Comparison of ENCODE assay signal across 17 cellular contexts in the genomic region with DNA sequence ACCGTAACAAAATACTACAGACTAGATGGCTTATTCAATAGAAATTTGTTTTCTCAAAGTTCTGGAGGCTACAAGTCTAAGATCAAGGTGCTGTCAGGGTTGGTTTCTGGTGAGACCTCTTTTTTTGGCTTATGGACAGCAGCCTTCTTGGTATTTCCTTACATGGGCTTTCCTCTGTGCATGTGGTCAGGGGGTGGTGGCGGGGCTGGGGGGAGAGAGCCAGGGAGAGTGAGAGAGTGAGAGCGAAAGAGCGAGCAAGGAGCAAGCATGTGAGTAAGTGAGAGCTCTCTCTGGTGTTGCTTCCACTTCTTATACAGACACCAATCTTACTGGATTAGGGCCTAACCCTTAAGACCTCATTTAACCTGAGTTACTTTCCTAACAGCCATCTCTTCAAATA.
DNase-seq lines count a peak whose midpoint lies in the region; ATAC-seq, FAIRE-seq and TF ChIP-seq lines count a peak whose summit lies in the region.
"Had no signal": no experiment of that assay in that cellular context is flagged by ENCODE, and none has a peak within 500 bp of the region (broad histone marks: within the 10 kb centered on the region; RNA-seq: fewer than 3 reads in every experiment).

No MANE protein-coding gene starts in this region.

- H3K4me1 Mint-ChIP-seq in activated CD8-positive, alpha-beta T cell treated with anti-CD3 and anti-CD28 coated beads, Interleukin-2, amount 10 ng/mL, durations not matched to agents 7 days and 5 days (ENCODE audit: low read depth) = peaks cover 6% of the 10 kb centered on the region
- H3K4me1 Mint-ChIP-seq in neural crest cell = peaks cover 4% of the 10 kb centered on the region

- H3K4me3 Mint-ChIP-seq in activated CD8-positive, alpha-beta T cell treated with anti-CD3 and anti-CD28 coated beads, Interleukin-2, amount 10 ng/mL, durations not matched to agents 7 days and 5 days = no peak overlapping the region
- H3K4me3 Mint-ChIP-seq in neural crest cell = no peak overlapping the region
- H3K4me3 Mint-ChIP-seq: activated T-cell treated with anti-CD3 and anti-CD28 coated beads, Interleukin-2, amount 50 U/mL, for 24 hours had no signal

- H3K27ac Mint-ChIP-seq in activated CD8-positive, alpha-beta T cell treated with anti-CD3 and anti-CD28 coated beads, Interleukin-2, amount 10 ng/mL, durations not matched to agents 7 days and 5 days = no peak overlapping the region
- peak overlapping the region; percentile 57 for H3K27ac Mint-ChIP-seq in neural crest cell (ENCODE audit: unreplicated experiment)
- H3K27ac Mint-ChIP-seq: activated T-cell treated with anti-CD3 and anti-CD28 coated beads, Interleukin-2, amount 50 U/mL, for 24 hours had no signal

- CTCF ChIA-PET in activated CD8-positive, alpha-beta T cell treated with anti-CD3 and anti-CD28 coated beads, Interleukin-2, amount 10 ng/mL, durations not matched to agents 7 days and 5 days (lab: Charles Lee) = no interaction called here

- peak; percentile 28 for DNase-seq in activated CD8-positive, alpha-beta T cell treated with anti-CD3 and anti-CD28 coated beads, Interleukin-2, amount 10 ng/mL, durations not matched to agents 7 days and 5 days
- no peak for DNase-seq in neural crest cell (ENCODE audit: low read depth, low spot score)
- DNase-seq in NCI-H1694 (lab: John Stamatoyannopoulos, UW) = no peak
- no peak for DNase-seq in HTR-8/SVneo (ENCODE audit: insufficient read length, low spot score)
- DNase-seq: activated T-cell treated with anti-CD3 and anti-CD28 coated beads, Interleukin-2, amount 50 U/mL, for 24 hours; adrenal gland; esophagus squamous epithelium; NCI-H2029; NCI-H526; RPMI8226; thyroid gland had no signal

- H3K27me3 Mint-ChIP-seq in activated CD8-positive, alpha-beta T cell treated with anti-CD3 and anti-CD28 coated beads, Interleukin-2, amount 10 ng/mL, durations not matched to agents 7 days and 5 days (ENCODE audit: low read depth) = no peaks in the 10 kb centered on the region
- H3K27me3 Mint-ChIP-seq in neural crest cell (ENCODE audit: low read depth) = no peaks in the 10 kb centered on the region
- H3K27me3 Mint-ChIP-seq: activated T-cell treated with anti-CD3 and anti-CD28 coated beads, Interleukin-2, amount 50 U/mL, for 24 hours had no signal

- no peak for FAIRE-seq in HTR-8/SVneo (lab: Jason Lieb, UNC)

- no peaks in the 10 kb centered on the region for H3K9me3 Mint-ChIP-seq in activated CD8-positive, alpha-beta T cell treated with anti-CD3 and anti-CD28 coated beads, Interleukin-2, amount 10 ng/mL, durations not matched to agents 7 days and 5 days (ENCODE audit: insufficient read depth)
- H3K9me3 Mint-ChIP-seq in neural crest cell = no peaks in the 10 kb centered on the region
- H3K9me3 Mint-ChIP-seq: activated T-cell treated with anti-CD3 and anti-CD28 coated beads, Interleukin-2, amount 50 U/mL, for 24 hours had no signal

- H3K36me3 Mint-ChIP-seq in activated CD8-positive, alpha-beta T cell treated with anti-CD3 and anti-CD28 coated beads, Interleukin-2, amount 10 ng/mL, durations not matched to agents 7 days and 5 days (ENCODE audit: low read depth) = no peaks in the 10 kb centered on the region
- no peaks in the 10 kb centered on the region for H3K36me3 Mint-ChIP-seq in neural crest cell (ENCODE audit: low read depth)

- ATAC-seq in GM18498 (IDR thresholded peaks at IDR 0.05; ENCODE audit: unreplicated experiment) = peak; percentile 59
- peak; percentile 81 for ATAC-seq in GM21526 (IDR thresholded peaks at IDR 0.05; ENCODE audit: low FRiP score, unreplicated experiment)
- ATAC-seq in activated CD8-positive, alpha-beta T cell treated with anti-CD3 and anti-CD28 coated beads, Interleukin-2, amount 10 ng/mL, durations not matched to agents 7 days and 5 days = no peak
- ATAC-seq in GM18861 (IDR thresholded peaks at IDR 0.05; ENCODE audit: unreplicated experiment) = no peak
- ATAC-seq: activated CD4-positive, CD25-positive, alpha-beta regulatory T cell treated with anti-CD3 and anti-CD28 coated beads, Interleukin-2, amount 50 U/mL, for 24 hours; HCT116; left lobe of liver had no signal

- no peak for TF ChIP-seq CTCF in neural crest cell (conservative IDR thresholded peaks at IDR 0.05)

- POLR2A ChIA-PET in activated CD8-positive, alpha-beta T cell treated with anti-CD3 and anti-CD28 coated beads, Interleukin-2, amount 10 ng/mL, durations not matched to agents 7 days and 5 days (lab: Charles Lee) = no interaction called here

Comparison
In these comparisons a context has a peak if more than half of its experiments do, and no peak if none do; other contexts are left out.
1. ATAC-seq: peak in GM18498 (single experiment) and GM21526 (single experiment); none in activated CD8-positive, alpha-beta T cell treated with anti-CD3 and anti-CD28 coated beads, Interleukin-2, amount 10 ng/mL, durations not matched to agents 7 days and 5 days (single experiment) and GM18861 (single experiment).